9 cellular contexts compared by ENCODE assay signal in the genomic region with DNA sequence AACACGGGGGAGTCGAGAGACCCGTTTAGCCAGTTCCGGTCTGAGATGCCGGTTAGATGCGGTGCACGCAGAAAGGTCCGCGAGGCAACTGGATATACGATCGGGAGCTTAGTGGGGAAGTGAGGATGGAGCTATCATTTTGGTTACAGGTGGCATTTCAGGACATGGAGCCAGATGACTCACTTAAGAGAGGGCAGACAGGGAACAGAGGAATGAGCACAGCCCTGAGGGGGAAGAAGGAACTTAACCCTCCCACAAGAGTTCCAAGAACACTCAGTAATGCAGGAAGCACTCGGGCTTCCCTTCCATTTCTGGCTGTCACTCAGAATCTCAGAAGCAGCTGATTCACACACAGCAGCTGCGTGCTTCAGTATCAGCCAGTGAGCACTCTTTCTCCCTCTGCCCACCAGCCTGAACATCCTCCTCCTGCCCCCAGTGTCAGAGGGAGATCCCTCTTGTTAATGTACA. TPM values are rescaled to one million over a fixed set of nuclear protein-coding genes. Genes with fewer than 3 reads are reported as not detected.
A peak's percentile ranks its signal among the peaks of the same experiment; 100 is the strongest.
DNase-seq lines count a peak whose midpoint lies in the region; ATAC-seq and TF ChIP-seq lines count a peak whose summit lies in the region.
"Had no signal": no experiment of that assay in that cellular context is flagged by ENCODE, and none has a peak within 500 bp of the region (broad histone marks: within the 10 kb centered on the region; RNA-seq: fewer than 3 reads in every experiment).

No MANE protein-coding gene starts in this region.

- H3K9me3 ChIP-seq in HEK293 (ENCODE audit: control insufficient read depth, insufficient read depth, low read depth, low read length) (no peaks in the 10 kb centered on the region), WERI-Rb-1 (ENCODE audit: severe bottlenecking) (no peaks in the 10 kb centered on the region), right lobe of liver (no peaks in the 10 kb centered on the region)

- peak; percentile 87 for ATAC-seq in foreskin keratinocyte
- ATAC-seq in activated CD4-positive, alpha-beta T cell treated with anti-CD3 and anti-CD28 coated beads for 36 hours, result no peak
- ATAC-seq in HG03095 (IDR thresholded peaks at IDR 0.05; ENCODE audit: unreplicated experiment), result no peak
- ATAC-seq in right lobe of liver, result no peak

- H3K27me3 Mint-ChIP-seq in activated CD4-positive, alpha-beta T cell treated with anti-CD3 and anti-CD28 coated beads for 36 hours, result no peaks in the 10 kb centered on the region
- H3K27me3 Mint-ChIP-seq: activated naive CD8-positive, alpha-beta T cell treated with anti-CD3 and anti-CD28 coated beads for 36 hours had no signal

- TF ChIP-seq CTCF in HEK293 (tag by site-specific recombination; IDR thresholded peaks at IDR 0.05) (no peak), WERI-Rb-1 (IDR thresholded peaks at IDR 0.05; ENCODE audit: low read depth, low read length) (no peak), foreskin keratinocyte (conservative IDR thresholded peaks at IDR 0.05) (peak; percentile 28), right lobe of liver (IDR thresholded peaks at IDR 0.05) (no peak)

- H3K27me3 ChIP-seq in WERI-Rb-1 (ENCODE audit: insufficient read depth, low read depth, severe bottlenecking) (no peaks in the 10 kb centered on the region), foreskin keratinocyte (peaks cover 5% of the 10 kb centered on the region), right lobe of liver (no peaks in the 10 kb centered on the region)

- H3K4me3 Mint-ChIP-seq in activated CD4-positive, alpha-beta T cell treated with anti-CD3 and anti-CD28 coated beads for 36 hours, result no peak overlapping the region
- H3K4me3 Mint-ChIP-seq: activated naive CD8-positive, alpha-beta T cell treated with anti-CD3 and anti-CD28 coated beads for 36 hours had no signal

- H3K36me3 ChIP-seq in HEK293 (ENCODE audit: control insufficient read depth in 2 of 2, insufficient read depth in 1 of 2, low read length in 2 of 2) (no peaks in the 10 kb centered on the region), WERI-Rb-1 (no peaks in the 10 kb centered on the region), right lobe of liver (no peaks in the 10 kb centered on the region)

- DNase-seq in WERI-Rb-1, result peak; percentile 23
- peak; percentile 34 to 79 for DNase-seq in foreskin keratinocyte
- DNase-seq in skeletal muscle cell (ENCODE audit: low read depth), result peak; percentile 59
- no peak for DNase-seq in activated CD4-positive, alpha-beta T cell treated with anti-CD3 and anti-CD28 coated beads for 36 hours
- no peak for DNase-seq in right lobe of liver
- DNase-seq: activated naive CD8-positive, alpha-beta T cell treated with anti-CD3 and anti-CD28 coated beads for 36 hours; stimulated activated CD4-positive, alpha-beta T cell treated with anti-CD3 and anti-CD28 coated beads, Interleukin-4, amount 100 ng/mL, for 1 hour had no signal

- no peaks in the 10 kb centered on the region for H3K9me3 Mint-ChIP-seq in activated CD4-positive, alpha-beta T cell treated with anti-CD3 and anti-CD28 coated beads for 36 hours (ENCODE audit: low read depth)
- H3K9me3 Mint-ChIP-seq: activated naive CD8-positive, alpha-beta T cell treated with anti-CD3 and anti-CD28 coated beads for 36 hours had no signal

- intact Hi-C loops in activated CD4-positive, alpha-beta T cell treated with anti-CD3 and anti-CD28 coated beads for 36 hours (cut with DNase I, micrococcal nuclease), result no loop called here
- intact Hi-C loops in right lobe of liver (cut with DNase I), result no loop called here

- no peaks in the 10 kb centered on the region for H3K4me1 ChIP-seq in HEK293 (ENCODE audit: control insufficient read depth, insufficient read depth, low read length)
- peaks cover 5% of the 10 kb centered on the region for H3K4me1 ChIP-seq in foreskin keratinocyte
- H3K4me1 ChIP-seq in right lobe of liver, result no peaks in the 10 kb centered on the region

- H3K27ac Mint-ChIP-seq in activated CD4-positive, alpha-beta T cell treated with anti-CD3 and anti-CD28 coated beads for 36 hours, result no peak overlapping the region
- H3K27ac Mint-ChIP-seq: activated naive CD8-positive, alpha-beta T cell treated with anti-CD3 and anti-CD28 coated beads for 36 hours had no signal

- H3K36me3 Mint-ChIP-seq in activated CD4-positive, alpha-beta T cell treated with anti-CD3 and anti-CD28 coated beads for 36 hours (ENCODE audit: low read depth), result no peaks in the 10 kb centered on the region
- H3K36me3 Mint-ChIP-seq: activated naive CD8-positive, alpha-beta T cell treated with anti-CD3 and anti-CD28 coated beads for 36 hours had no signal

- 61% methylated on average over 13 of the region's 13 CpGs for WGBS in right lobe of liver (ENCODE audit: insufficient coverage, low coverage, low lambda C conversion rate, missing lambda C conversion rate)

- CTCF ChIA-PET in HEK293 (lab: Yijun Ruan, JAX), result interaction anchor here (0.8 kb wide), 1 partner anchor 80 kb away, joined by 3 read pairs; no protein-coding TSS in a partner anchor
- CTCF ChIA-PET in activated CD4-positive, alpha-beta T cell treated with anti-CD3 and anti-CD28 coated beads for 36 hours (lab: Charles Lee), result no interaction called here

- TF ChIP-seq POLR2A in right lobe of liver (IDR thresholded peaks at IDR 0.05), result no peak

- no peak overlapping the region for H3K27ac ChIP-seq in HEK293 (ENCODE audit: extremely low read depth, low read depth, low read length)
- no peak overlapping the region for H3K27ac ChIP-seq in WERI-Rb-1
- no peak overlapping the region for H3K27ac ChIP-seq in foreskin keratinocyte
- H3K27ac ChIP-seq in right lobe of liver, result no peak overlapping the region

- H3K4me1 Mint-ChIP-seq in activated CD4-positive, alpha-beta T cell treated with anti-CD3 and anti-CD28 coated beads for 36 hours, result no peaks in the 10 kb centered on the region
- H3K4me1 Mint-ChIP-seq: activated naive CD8-positive, alpha-beta T cell treated with anti-CD3 and anti-CD28 coated beads for 36 hours had no signal

- POLR2A ChIA-PET in HEK293 (lab: Yijun Ruan, JAX), result interaction anchor here (0.6 to 1.2 kb wide), 2 partner anchors 35 to 256 kb away, joined by 5 to 8 read pairs; partner anchors contain the start of gene EFCAB6
- POLR2A ChIA-PET in activated CD4-positive, alpha-beta T cell treated with anti-CD3 and anti-CD28 coated beads for 36 hours (lab: Charles Lee), result no interaction called here

- H3K4me3 ChIP-seq in HEK293 (ENCODE audit: low read depth, low read length) (peak overlapping the region; percentile 2; the same call in 1 of the 2 replicates), WERI-Rb-1 (ENCODE audit: low read depth, low read length) (peak overlapping the region; percentile 29), skeletal muscle cell (ENCODE audit: low read depth, low read length) (no peak overlapping the region), right lobe of liver (no peak overlapping the region)

TF ChIP-seq in HEK293, 187 proteins besides CTCF, POLR2A, EP300 and RAD21:
- TF ChIP-seq ZNF747 (tag by site-specific recombination; IDR thresholded peaks at IDR 0.05) (no peak), EGR2 (tag by site-specific recombination; IDR thresholded peaks at IDR 0.05; ENCODE audit: low read depth) (0 out of 2 replicates have a peak, but pooled peaks have one; percentile 17), ZNF521 (tag by site-specific recombination; IDR thresholded peaks at IDR 0.05) (no peak), MEIS1 (CRISPR knock-in tag; IDR thresholded peaks at IDR 0.05; ENCODE audit: borderline replicate concordance) (peak; percentile 98), SCRT2 (tag by site-specific recombination; IDR thresholded peaks at IDR 0.05) (peak; percentile 65)

RNA-seq across cellular contexts. Expression of gene EFCAB6, which starts 34.9 kb away (rescaled TPM):
- 0.24 and 0.35 TPM in 2 replicates for total RNA-seq in foreskin keratinocyte
- 0.09 and 0.13 TPM in 2 replicates for polyA plus RNA-seq in foreskin keratinocyte
- total RNA-seq in activated CD4-positive, alpha-beta T cell treated with anti-CD3 and anti-CD28 coated beads for 36 hours, result under 1 TPM; 0.56 to 0.71 TPM
- 1 to 10 TPM in 2 of 6 experiments, under 1 TPM in 4; 0.29 to 1.5 (median 0.93) TPM for total RNA-seq in right lobe of liver

Comparison
In these comparisons a context has a peak if more than half of its experiments do, and no peak if none do; other contexts are left out.
1. H3K4me3 ChIP-seq: peak in HEK293 (single experiment) and WERI-Rb-1 (single experiment); none in skeletal muscle cell (single experiment) and right lobe of liver (0 of 3).
2. DNase-seq: peak in WERI-Rb-1 (single experiment), foreskin keratinocyte (2 of 2) and skeletal muscle cell (single experiment); none in activated CD4-positive, alpha-beta T cell treated with anti-CD3 and anti-CD28 coated beads for 36 hours (single experiment) and right lobe of liver (0 of 3).